Comparison of ENCODE assay signal across 7 cellular contexts in the genomic region with DNA sequence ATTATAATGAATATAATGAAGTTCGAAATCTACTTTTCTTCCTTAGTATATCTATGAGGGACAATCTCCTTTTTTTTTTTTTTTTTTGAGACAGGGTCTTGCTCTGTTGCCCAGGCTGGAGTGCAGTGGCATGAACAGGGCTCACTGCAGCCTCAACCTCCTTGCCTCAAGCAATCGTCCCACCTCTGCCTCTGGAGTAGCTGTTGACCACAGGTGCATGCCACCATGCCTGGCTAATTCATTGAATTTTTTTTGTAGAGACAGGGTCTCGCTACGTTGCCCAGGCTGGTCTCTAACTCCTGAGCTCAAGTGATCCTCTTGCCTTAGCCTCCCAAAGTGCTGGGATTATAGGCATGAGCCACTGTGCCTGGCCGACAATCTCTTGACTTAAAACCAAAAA.
DNase-seq lines count a peak whose midpoint lies in the region; ATAC-seq, FAIRE-seq and TF ChIP-seq lines count a peak whose summit lies in the region.
"Not testable (repeated sequence)": the region's sequence is repeated elsewhere in the genome, so short reads cannot be mapped to it uniquely, and the experiment has no call there.

No MANE protein-coding gene starts in this region.

- not testable (repeated sequence) for ATAC-seq in CD4-positive, alpha-beta T cell (ENCODE audit: poor library complexity); HepG2; stimulated activated naive B cell treated with anti-CD40 and anti-IgM and Interleukin-4, amounts not matched to agents 10 μg/mL and 1 μg/mL and 100 μg/mL, for 72 hours (replicated peaks)

- H3K4me1 Mint-ChIP-seq in CD4-positive, alpha-beta T cell (ENCODE audit: low read depth) = peaks cover 30% of the 10 kb centered on the region
- peaks cover 46% of the 10 kb centered on the region for H3K4me1 Mint-ChIP-seq in activated CD4-positive, alpha-beta memory T cell treated with anti-CD3 and anti-CD28 coated beads for 36 hours (ENCODE audit: low read depth)
- peaks cover 41% of the 10 kb centered on the region for H3K4me1 Mint-ChIP-seq in activated naive CD4-positive, alpha-beta T cell treated with anti-CD3 and anti-CD28 coated beads for 36 hours (ENCODE audit: low read depth)
- H3K4me1 Mint-ChIP-seq in dendritic cell treated with granulocyte-macrophage colony-stimulating factor and Interleukin-4, amounts not matched to agents 40 ng/mL and 50 ng/mL, for 4 days (ENCODE audit: low read depth) = not testable (repeated sequence)
- peaks cover 7 to 51% of the 10 kb centered on the region in 2 donors for H3K4me1 Mint-ChIP-seq in stimulated activated naive B cell treated with anti-CD40 and anti-IgM and Interleukin-4, amounts not matched to agents 10 μg/mL and 1 μg/mL and 100 μg/mL, for 72 hours

- intact Hi-C loops in CD4-positive, alpha-beta T cell (cut with DNase I, micrococcal nuclease) = loop anchor here in 1 of 2 experiments (10.0 kb wide), 1 partner anchor 609 kb away; a partner anchor contains a TSS
- intact Hi-C loops in activated CD4-positive, alpha-beta memory T cell treated with anti-CD3 and anti-CD28 coated beads for 36 hours (cut with micrococcal nuclease); activated naive CD4-positive, alpha-beta T cell treated with anti-CD3 and anti-CD28 coated beads for 36 hours (cut with micrococcal nuclease); dendritic cell treated with granulocyte-macrophage colony-stimulating factor and Interleukin-4, amounts not matched to agents 40 ng/mL and 50 ng/mL, for 4 days (cut with micrococcal nuclease); HepG2 (cut with micrococcal nuclease; ENCODE audit: unreplicated experiment); sigmoid colon (cut with DNase I): not testable (repeated sequence)

- in situ Hi-C loops in HepG2 (cut with HindIII; ENCODE audit: extremely low pct_ligation_motif_present, low pct_unique_long_range_greater_than_20kb) = not testable (repeated sequence)

- not testable (repeated sequence) for H3K27me3 Mint-ChIP-seq in CD4-positive, alpha-beta T cell; activated CD4-positive, alpha-beta memory T cell treated with anti-CD3 and anti-CD28 coated beads for 36 hours; activated naive CD4-positive, alpha-beta T cell treated with anti-CD3 and anti-CD28 coated beads for 36 hours (ENCODE audit: low read depth); dendritic cell treated with granulocyte-macrophage colony-stimulating factor and Interleukin-4, amounts not matched to agents 40 ng/mL and 50 ng/mL, for 4 days; stimulated activated naive B cell treated with anti-CD40 and anti-IgM and Interleukin-4, amounts not matched to agents 10 μg/mL and 1 μg/mL and 100 μg/mL, for 72 hours

- DNase-seq in CD4-positive, alpha-beta T cell; activated CD4-positive, alpha-beta memory T cell treated with anti-CD3 and anti-CD28 coated beads for 36 hours; activated naive CD4-positive, alpha-beta T cell treated with anti-CD3 and anti-CD28 coated beads for 36 hours; HepG2 (ENCODE audit: low spot score); sigmoid colon; stimulated activated naive B cell treated with anti-CD40 and anti-IgM and Interleukin-4, amounts not matched to agents 10 μg/mL and 1 μg/mL and 100 μg/mL, for 72 hours: not testable (repeated sequence)

- H3K9ac ChIP-seq in HepG2 (ENCODE audit: insufficient read depth, low read depth, low read length) = not testable (repeated sequence)

- not testable (repeated sequence) for TF ChIP-seq RAD21 in HepG2 (CRISPR knock-in tag; IDR thresholded peaks at IDR 0.05)

- not testable (repeated sequence) for H3K9me3 Mint-ChIP-seq in CD4-positive, alpha-beta T cell; activated CD4-positive, alpha-beta memory T cell treated with anti-CD3 and anti-CD28 coated beads for 36 hours; activated naive CD4-positive, alpha-beta T cell treated with anti-CD3 and anti-CD28 coated beads for 36 hours; dendritic cell treated with granulocyte-macrophage colony-stimulating factor and Interleukin-4, amounts not matched to agents 40 ng/mL and 50 ng/mL, for 4 days; stimulated activated naive B cell treated with anti-CD40 and anti-IgM and Interleukin-4, amounts not matched to agents 10 μg/mL and 1 μg/mL and 100 μg/mL, for 72 hours

- 97% methylated on average over 5 of the region's 5 CpGs for WGBS in HepG2 (ENCODE audit: low lambda C conversion rate)
- WGBS in sigmoid colon, 2 donors = 83 to 84% methylated on average over 5 of the region's 5 CpGs

- H3K36me3 Mint-ChIP-seq in CD4-positive, alpha-beta T cell (ENCODE audit: low read depth) = peaks cover 100% of the 10 kb centered on the region
- H3K36me3 Mint-ChIP-seq in activated CD4-positive, alpha-beta memory T cell treated with anti-CD3 and anti-CD28 coated beads for 36 hours = peaks cover 64% of the 10 kb centered on the region
- H3K36me3 Mint-ChIP-seq in activated naive CD4-positive, alpha-beta T cell treated with anti-CD3 and anti-CD28 coated beads for 36 hours (ENCODE audit: low read depth) = peaks cover 56% of the 10 kb centered on the region
- peaks cover 61% of the 10 kb centered on the region for H3K36me3 Mint-ChIP-seq in dendritic cell treated with granulocyte-macrophage colony-stimulating factor and Interleukin-4, amounts not matched to agents 40 ng/mL and 50 ng/mL, for 4 days (ENCODE audit: low read depth)
- H3K36me3 Mint-ChIP-seq in stimulated activated naive B cell treated with anti-CD40 and anti-IgM and Interleukin-4, amounts not matched to agents 10 μg/mL and 1 μg/mL and 100 μg/mL, for 72 hours = peaks cover 49 to 64% of the 10 kb centered on the region in 2 donors

- not testable (repeated sequence) for H3K27ac ChIP-seq in CD4-positive, alpha-beta T cell (ENCODE audit: low read depth, low read length); HepG2 (ENCODE audit: extremely low read length, insufficient read depth, low read length)
- H3K27ac ChIP-seq in sigmoid colon = peak overlapping the region in 3 of 4 donors; percentile 9 to 62 (median 58)

- H3K4me2 ChIP-seq in HepG2 (ENCODE audit: low read depth, low read length) = not testable (repeated sequence)

- TF ChIP-seq EP300 in HepG2 (IDR thresholded peaks at IDR 0.05; ENCODE audit: low read depth in 2 of 2, low read length in 2 of 2); HepG2 (CRISPR knock-in tag; IDR thresholded peaks at IDR 0.05; ENCODE audit: borderline replicate concordance); sigmoid colon (IDR thresholded peaks at IDR 0.05): not testable (repeated sequence)

- not testable (repeated sequence) for H3K27me3 ChIP-seq in CD4-positive, alpha-beta T cell (ENCODE audit: control insufficient read depth, insufficient read depth, low read length); HepG2 (ENCODE audit: control insufficient read depth in 1 of 2, insufficient read depth in 2 of 2, low read length in 2 of 2); sigmoid colon

- not testable (repeated sequence) for BruUV-seq in HepG2 (replicated peaks; lab: Mats Ljungman, UMichigan)

- CTCF ChIA-PET in CD4-positive, alpha-beta T cell (lab: Charles Lee); activated CD4-positive, alpha-beta memory T cell treated with anti-CD3 and anti-CD28 coated beads for 36 hours (lab: Charles Lee); HepG2 (lab: Yijun Ruan, JAX; ENCODE audit: low intra/inter-chr PET ratio, low total read pairs): not testable (repeated sequence)
- CTCF ChIA-PET in activated naive CD4-positive, alpha-beta T cell treated with anti-CD3 and anti-CD28 coated beads for 36 hours (lab: Charles Lee) = interaction anchor here (1.0 kb wide), 1 partner anchor 259 kb away, joined by 3 read pairs; no protein-coding TSS in a partner anchor

- H2AFZ ChIP-seq in HepG2 (ENCODE audit: low read length) = not testable (repeated sequence)

- not testable (repeated sequence) for TF ChIP-seq CTCF in CD4-positive, alpha-beta T cell (IDR thresholded peaks at IDR 0.05); HepG2 (CRISPR knock-in tag; IDR thresholded peaks at IDR 0.05); sigmoid colon (IDR thresholded peaks at IDR 0.05)

- H3K36me3 ChIP-seq in HepG2 (replicated peaks in 1 of 2; ENCODE audit: control insufficient read depth in 1 of 2, insufficient read depth in 2 of 2, low read length in 2 of 2) (peaks cover 30 to 71% of the 10 kb centered on the region in 2 experiments), sigmoid colon (peaks cover 6 to 80% (median 30%) of the 10 kb centered on the region in 4 donors)

- H4K20me1 ChIP-seq in HepG2 (ENCODE audit: insufficient read depth, low read length) = not testable (repeated sequence)

- not testable (repeated sequence) for FAIRE-seq in HepG2 (lab: Jason Lieb, UNC)

- peak overlapping the region; percentile 64 for H3K27ac Mint-ChIP-seq in CD4-positive, alpha-beta T cell
- H3K27ac Mint-ChIP-seq in activated CD4-positive, alpha-beta memory T cell treated with anti-CD3 and anti-CD28 coated beads for 36 hours = peak overlapping the region; percentile 44
- H3K27ac Mint-ChIP-seq in activated naive CD4-positive, alpha-beta T cell treated with anti-CD3 and anti-CD28 coated beads for 36 hours = peak overlapping the region; percentile 9
- peak overlapping the region; percentile 88 for H3K27ac Mint-ChIP-seq in dendritic cell treated with granulocyte-macrophage colony-stimulating factor and Interleukin-4, amounts not matched to agents 40 ng/mL and 50 ng/mL, for 4 days
- peak overlapping the region; percentile 56 for H3K27ac Mint-ChIP-seq in stimulated activated naive B cell treated with anti-CD40 and anti-IgM and Interleukin-4, amounts not matched to agents 10 μg/mL and 1 μg/mL and 100 μg/mL, for 72 hours

- POLR2A ChIA-PET in CD4-positive, alpha-beta T cell (lab: Charles Lee) = interaction anchor here (0.9 to 1.4 kb wide), 2 partner anchors 13 to 155 kb away, joined by 3 read pairs; no protein-coding TSS in a partner anchor
- POLR2A ChIA-PET in activated CD4-positive, alpha-beta memory T cell treated with anti-CD3 and anti-CD28 coated beads for 36 hours (lab: Charles Lee); HepG2 (lab: Yijun Ruan, JAX): not testable (repeated sequence)

- H3K4me1 ChIP-seq in HepG2 (ENCODE audit: insufficient read depth, low read length) = not testable (repeated sequence)
- H3K4me1 ChIP-seq in sigmoid colon = peaks cover 0 to 42% (median 20%) of the 10 kb centered on the region in 4 donors

- not testable (repeated sequence) for TF ChIP-seq POLR2A in HepG2 (IDR thresholded peaks at IDR 0.05; ENCODE audit: insufficient read depth in 1 of 2, low read depth in 2 of 2, low read length in 2 of 2); sigmoid colon (IDR thresholded peaks at IDR 0.05)

- H3K4me3 Mint-ChIP-seq in CD4-positive, alpha-beta T cell; activated CD4-positive, alpha-beta memory T cell treated with anti-CD3 and anti-CD28 coated beads for 36 hours; activated naive CD4-positive, alpha-beta T cell treated with anti-CD3 and anti-CD28 coated beads for 36 hours; dendritic cell treated with granulocyte-macrophage colony-stimulating factor and Interleukin-4, amounts not matched to agents 40 ng/mL and 50 ng/mL, for 4 days; stimulated activated naive B cell treated with anti-CD40 and anti-IgM and Interleukin-4, amounts not matched to agents 10 μg/mL and 1 μg/mL and 100 μg/mL, for 72 hours: not testable (repeated sequence)

- not testable (repeated sequence) for H3K4me3 ChIP-seq in HepG2 (replicated peaks in 1 of 3; ENCODE audit: insufficient read depth in 1 of 3, low read depth in 2 of 3, low read length in 3 of 3); sigmoid colon

- not testable (repeated sequence) for H3K9me3 ChIP-seq in CD4-positive, alpha-beta T cell (ENCODE audit: control insufficient read depth, low read length); HepG2 (ENCODE audit: low read length); sigmoid colon

- not testable (repeated sequence) for H3K79me2 ChIP-seq in HepG2 (ENCODE audit: insufficient read depth, low read length)

Comparison
In these comparisons a context has a peak if more than half of its experiments do, and no peak if none do; other contexts are left out.
1. H3K27ac Mint-ChIP-seq: peak in every context shown above with its lines; median percentile 88 in dendritic cell treated with granulocyte-macrophage colony-stimulating factor and Interleukin-4, amounts not matched to agents 40 ng/mL and 50 ng/mL, for 4 days; 64 in CD4-positive, alpha-beta T cell; 56 in stimulated activated naive B cell treated with anti-CD40 and anti-IgM and Interleukin-4, amounts not matched to agents 10 μg/mL and 1 μg/mL and 100 μg/mL, for 72 hours; 44 in activated CD4-positive, alpha-beta memory T cell treated with anti-CD3 and anti-CD28 coated beads for 36 hours; 9 in activated naive CD4-positive, alpha-beta T cell treated with anti-CD3 and anti-CD28 coated beads for 36 hours.